In genomic region chr9:113568481-113569321, GRCh38 we compare ENCODE assay signal across 8 cellular contexts.
A peak's percentile ranks its signal among the peaks of the same experiment; 100 is the strongest.
DNase-seq lines count a peak whose midpoint lies in the region; ATAC-seq and TF ChIP-seq lines count a peak whose summit lies in the region.

No MANE protein-coding gene starts in this region.

- no peaks in the 10 kb centered on the region for H3K9me3 ChIP-seq in tibial artery

- H3K27ac ChIP-seq in VCaP = peak overlapping the region; percentile 54
- peak overlapping the region; percentile 88 to 92 for H3K27ac ChIP-seq in tibial artery

- peak; percentile 21 for DNase-seq in activated CD4-positive, CD25-positive, alpha-beta regulatory T cell treated with anti-CD3 and anti-CD28 coated beads, Interleukin-2, amount 50 U/mL, for 72 hours
- DNase-seq in activated CD4-positive, CD25-positive, alpha-beta regulatory T cell (lab: John Stamatoyannopoulos, UW) = no peak
- DNase-seq in left colon (peak; percentile 7 to 22), tibial artery (peak; percentile 13 to 65), nucleus accumbens (lab: John Stamatoyannopoulos, UW) (no peak), ecto neural progenitor cell (ENCODE audit: low spot score) (no peak)

- intact Hi-C loops in left colon (cut with DNase I, micrococcal nuclease) (no loop called here), tibial artery (cut with DNase I; ENCODE audit: low total_unique reads) (no loop called here)

- peak overlapping the region; percentile 3 to 9 for H3K4me3 ChIP-seq in tibial artery

- no peaks in the 10 kb centered on the region for H3K36me3 ChIP-seq in tibial artery

- ATAC-seq in left colon (no peak), HG02763 (IDR thresholded peaks at IDR 0.05; ENCODE audit: unreplicated experiment) (no peak)

- H3K4me1 ChIP-seq in tibial artery = peaks cover 0 to 93% (median 73%) of the 10 kb centered on the region in 4 donors

- TF ChIP-seq CTCF in VCaP (conservative IDR thresholded peaks at IDR 0.05) = no peak
- no peak for TF ChIP-seq CTCF in tibial artery (IDR thresholded peaks at IDR 0.05)

- H3K27me3 ChIP-seq in tibial artery = no peaks in the 10 kb centered on the region

Comparison
In these comparisons a context has a peak if more than half of its experiments do, and no peak if none do; other contexts are left out.
1. DNase-seq: peak in activated CD4-positive, CD25-positive, alpha-beta regulatory T cell treated with anti-CD3 and anti-CD28 coated beads, Interleukin-2, amount 50 U/mL, for 72 hours (single experiment), left colon (2 of 2) and tibial artery (2 of 2); none in activated CD4-positive, CD25-positive, alpha-beta regulatory T cell (0 of 4), nucleus accumbens (0 of 56) and ecto neural progenitor cell (single experiment).